In genomic region chr5:78985407-78986223, GRCh38 we compare ENCODE assay signal across 7 cellular contexts. TPM values are rescaled to one million over a fixed set of nuclear protein-coding genes. Genes with fewer than 3 reads are reported as not detected.
DNase-seq lines count a peak whose midpoint lies in the region; ATAC-seq and TF ChIP-seq lines count a peak whose summit lies in the region.

No MANE protein-coding gene starts in this region.

- DNase-seq in HFFc6 (peak; percentile 29), MV-4-11 (lab: John Stamatoyannopoulos, UW) (peak; percentile 41), colonic mucosa (peak; percentile 57), right lobe of liver (peak; percentile 55 to 90 (median 82))
- peak; percentile 29 to 49 (median 42) for DNase-seq in stimulated activated CD4-positive, alpha-beta T cell treated with anti-CD3 and anti-CD28 coated beads, TNF-alpha, amount 100 ng/mL, for 48 hours (ENCODE audit: low read depth in 3 of 3)

- H3K36me3 ChIP-seq in colonic mucosa (no peaks in the 10 kb centered on the region), right lobe of liver (no peaks in the 10 kb centered on the region)

- no peaks in the 10 kb centered on the region for H3K27me3 Mint-ChIP-seq in HFFc6 (ENCODE audit: insufficient read depth)

- TF ChIP-seq POLR2A in GM18505 (IDR thresholded peaks at IDR 0.05; ENCODE audit: borderline replicate concordance, extremely low read depth, insufficient read depth, insufficient read length) (peak; percentile 21), right lobe of liver (IDR thresholded peaks at IDR 0.05) (peak; percentile 63)

- peaks cover 40% of the 10 kb centered on the region for H3K4me1 Mint-ChIP-seq in HFFc6 (ENCODE audit: low read depth)

- peak overlapping the region; percentile 91 for H3K27ac Mint-ChIP-seq in HFFc6

- H3K4me3 ChIP-seq in colonic mucosa (peak overlapping the region; percentile 82), right lobe of liver (peak overlapping the region; percentile 79 to 85 (median 82))

- H3K36me3 Mint-ChIP-seq in HFFc6 (ENCODE audit: low read depth) = no peaks in the 10 kb centered on the region

- under 1% methylated on average over 19 of the region's 27 CpGs for WGBS in right lobe of liver (ENCODE audit: insufficient coverage, low coverage, low lambda C conversion rate, missing lambda C conversion rate)

- intact Hi-C loops in colonic mucosa (cut with DNase I) = no loop called here
- intact Hi-C loops in right lobe of liver (cut with DNase I) = no loop called here

- H3K9ac ChIP-seq in colonic mucosa (ENCODE audit: low read depth in 2 of 2, low read length in 2 of 2) = peak overlapping the region; percentile 74 to 82

- H3K4me3 Mint-ChIP-seq in HFFc6 = peak overlapping the region; percentile 95

- TF ChIP-seq CTCF in HFFc6 (IDR thresholded peaks at IDR 0.05) (no peak), colonic mucosa (IDR thresholded peaks at IDR 0.05) (no peak), right lobe of liver (IDR thresholded peaks at IDR 0.05) (no peak)

- H3K27me3 ChIP-seq in colonic mucosa (no peaks in the 10 kb centered on the region), right lobe of liver (no peaks in the 10 kb centered on the region)

- ATAC-seq in GM18505 (IDR thresholded peaks at IDR 0.05; ENCODE audit: unreplicated experiment) = peak; percentile 40
- peak; percentile 82 for ATAC-seq in activated CD4-positive, CD25-positive, alpha-beta regulatory T cell treated with anti-CD3 and anti-CD28 coated beads, Interleukin-2, amount 50 U/mL, for 24 hours
- peak; percentile 66 to 81 (median 72) for ATAC-seq in right lobe of liver

- no peaks in the 10 kb centered on the region for H3K4me1 ChIP-seq in colonic mucosa
- H3K4me1 ChIP-seq in right lobe of liver = peaks cover 0 to 23% (median 7%) of the 10 kb centered on the region in 4 donors

- H3K9me3 Mint-ChIP-seq in HFFc6 = no peaks in the 10 kb centered on the region

- H3K27ac ChIP-seq in colonic mucosa (peak overlapping the region; percentile 100), right lobe of liver (peak overlapping the region; percentile 95 to 98 (median 97))

- H3K9me3 ChIP-seq in colonic mucosa (no peaks in the 10 kb centered on the region), right lobe of liver (no peaks in the 10 kb centered on the region)

RNA-seq across cellular contexts. Expression of gene ARSB, which starts 0.5 kb away (rescaled TPM):
- total RNA-seq in HFFc6 (2021; fragmentation: NEBNext Ultra II Directional; extraction: Animal tissue kit (Norgen Biotek cat#: 25700)) = 10 to 100 TPM; 24.4 to 32.7 (median 27.8) TPM
- total RNA-seq in colonic mucosa = 10 to 100 TPM; 10.1 to 11.4 TPM
- total RNA-seq in right lobe of liver = 10 to 100 TPM in 1 of 6 experiments, 1 to 10 TPM in 5; 5.0 to 11.7 (median 8.7) TPM

Comparison
In these comparisons a context has a peak if more than half of its experiments do, and no peak if none do; other contexts are left out.
1. Peak in every context shown above with its lines: DNase-seq, ATAC-seq, H3K4me3 ChIP-seq and H3K27ac ChIP-seq.
2. DNase-seq: peak in every context shown above with its lines; median percentile 82 in right lobe of liver; 57 in colonic mucosa; 42 in stimulated activated CD4-positive, alpha-beta T cell treated with anti-CD3 and anti-CD28 coated beads, TNF-alpha, amount 100 ng/mL, for 48 hours; 41 in MV-4-11; 29 in HFFc6.